Comparison of ENCODE assay signal across 1 cellular context in the genomic region with DNA sequence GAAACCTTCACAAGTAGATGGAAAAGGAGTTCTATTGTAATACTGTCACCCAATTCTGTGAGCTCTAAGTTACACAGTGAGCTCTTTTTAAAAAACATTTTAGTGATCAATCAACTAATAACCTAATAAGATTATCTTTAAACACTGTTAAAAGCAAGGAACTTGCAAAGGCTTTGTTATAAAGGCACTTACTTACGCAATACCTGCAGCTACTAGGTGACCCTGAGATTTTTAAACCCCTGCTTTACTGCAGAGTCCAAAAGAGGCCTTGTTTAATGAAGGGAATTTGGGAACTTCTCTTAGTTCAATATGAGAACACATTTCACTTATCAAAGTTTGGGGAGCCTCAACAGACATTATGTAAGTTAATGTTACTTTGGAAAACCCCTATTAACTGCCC.
TF ChIP-seq lines count a peak whose summit lies in the region.

No MANE protein-coding gene starts in this region.

TF ChIP-seq in GM23338, 12 proteins besides CTCF, POLR2A, EP300 and RAD21 (continued from another document):
- TF ChIP-seq ZNF331 (CRISPR knock-in tag; IDR thresholded peaks at IDR 0.05; ENCODE audit: low read depth), result no peak
- TF ChIP-seq STAT1 (IDR thresholded peaks at IDR 0.05; ENCODE audit: unreplicated experiment), result no peak
- TF ChIP-seq CREB1 (CRISPR knock-in tag; IDR thresholded peaks at IDR 0.05; ENCODE audit: low read depth), result no peak
- TF ChIP-seq, protein P1, sequence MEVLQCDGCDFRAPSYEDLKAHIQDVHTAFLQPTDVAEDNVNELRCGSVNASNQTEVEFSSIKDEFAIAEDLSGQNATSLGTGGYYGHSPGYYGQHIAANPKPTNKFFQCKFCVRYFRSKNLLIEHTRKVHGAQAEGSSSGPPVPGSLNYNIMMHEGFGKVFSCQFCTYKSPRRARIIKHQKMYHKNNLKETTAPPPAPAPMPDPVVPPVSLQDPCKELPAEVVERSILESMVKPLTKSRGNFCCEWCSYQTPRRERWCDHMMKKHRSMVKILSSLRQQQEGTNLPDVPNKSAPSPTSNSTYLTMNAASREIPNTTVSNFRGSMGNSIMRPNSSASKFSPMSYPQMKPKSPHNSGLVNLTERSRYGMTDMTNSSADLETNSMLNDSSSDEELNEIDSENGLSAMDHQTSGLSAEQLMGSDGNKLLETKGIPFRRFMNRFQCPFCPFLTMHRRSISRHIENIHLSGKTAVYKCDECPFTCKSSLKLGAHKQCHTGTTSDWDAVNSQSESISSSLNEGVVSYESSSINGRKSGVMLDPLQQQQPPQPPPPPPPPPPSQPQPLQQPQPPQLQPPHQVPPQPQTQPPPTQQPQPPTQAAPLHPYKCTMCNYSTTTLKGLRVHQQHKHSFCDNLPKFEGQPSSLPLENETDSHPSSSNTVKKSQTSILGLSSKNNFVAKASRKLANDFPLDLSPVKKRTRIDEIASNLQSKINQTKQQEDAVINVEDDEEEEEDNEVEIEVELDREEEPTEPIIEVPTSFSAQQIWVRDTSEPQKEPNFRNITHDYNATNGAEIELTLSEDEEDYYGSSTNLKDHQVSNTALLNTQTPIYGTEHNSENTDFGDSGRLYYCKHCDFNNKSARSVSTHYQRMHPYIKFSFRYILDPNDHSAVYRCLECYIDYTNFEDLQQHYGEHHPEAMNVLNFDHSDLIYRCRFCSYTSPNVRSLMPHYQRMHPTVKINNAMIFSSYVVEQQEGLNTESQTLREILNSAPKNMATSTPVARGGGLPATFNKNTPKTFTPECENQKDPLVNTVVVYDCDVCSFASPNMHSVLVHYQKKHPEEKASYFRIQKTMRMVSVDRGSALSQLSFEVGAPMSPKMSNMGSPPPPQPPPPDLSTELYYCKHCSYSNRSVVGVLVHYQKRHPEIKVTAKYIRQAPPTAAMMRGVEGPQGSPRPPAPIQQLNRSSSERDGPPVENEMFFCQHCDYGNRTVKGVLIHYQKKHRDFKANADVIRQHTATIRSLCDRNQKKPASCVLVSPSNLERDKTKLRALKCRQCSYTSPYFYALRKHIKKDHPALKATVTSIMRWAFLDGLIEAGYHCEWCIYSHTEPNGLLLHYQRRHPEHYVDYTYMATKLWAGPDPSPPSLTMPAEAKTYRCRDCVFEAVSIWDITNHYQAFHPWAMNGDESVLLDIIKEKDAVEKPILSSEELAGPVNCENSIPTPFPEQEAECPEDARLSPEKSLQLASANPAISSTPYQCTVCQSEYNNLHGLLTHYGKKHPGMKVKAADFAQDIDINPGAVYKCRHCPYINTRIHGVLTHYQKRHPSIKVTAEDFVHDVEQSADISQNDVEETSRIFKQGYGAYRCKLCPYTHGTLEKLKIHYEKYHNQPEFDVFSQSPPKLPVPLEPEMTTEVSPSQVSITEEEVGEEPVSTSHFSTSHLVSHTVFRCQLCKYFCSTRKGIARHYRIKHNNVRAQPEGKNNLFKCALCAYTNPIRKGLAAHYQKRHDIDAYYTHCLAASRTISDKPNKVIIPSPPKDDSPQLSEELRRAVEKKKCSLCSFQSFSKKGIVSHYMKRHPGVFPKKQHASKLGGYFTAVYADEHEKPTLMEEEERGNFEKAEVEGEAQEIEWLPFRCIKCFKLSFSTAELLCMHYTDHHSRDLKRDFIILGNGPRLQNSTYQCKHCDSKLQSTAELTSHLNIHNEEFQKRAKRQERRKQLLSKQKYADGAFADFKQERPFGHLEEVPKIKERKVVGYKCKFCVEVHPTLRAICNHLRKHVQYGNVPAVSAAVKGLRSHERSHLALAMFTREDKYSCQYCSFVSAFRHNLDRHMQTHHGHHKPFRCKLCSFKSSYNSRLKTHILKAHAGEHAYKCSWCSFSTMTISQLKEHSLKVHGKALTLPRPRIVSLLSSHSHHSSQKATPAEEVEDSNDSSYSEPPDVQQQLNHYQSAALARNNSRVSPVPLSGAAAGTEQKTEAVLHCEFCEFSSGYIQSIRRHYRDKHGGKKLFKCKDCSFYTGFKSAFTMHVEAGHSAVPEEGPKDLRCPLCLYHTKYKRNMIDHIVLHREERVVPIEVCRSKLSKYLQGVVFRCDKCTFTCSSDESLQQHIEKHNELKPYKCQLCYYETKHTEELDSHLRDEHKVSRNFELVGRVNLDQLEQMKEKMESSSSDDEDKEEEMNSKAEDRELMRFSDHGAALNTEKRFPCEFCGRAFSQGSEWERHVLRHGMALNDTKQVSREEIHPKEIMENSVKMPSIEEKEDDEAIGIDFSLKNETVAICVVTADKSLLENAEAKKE (CRISPR knock-in tag; IDR thresholded peaks at IDR 0.05), result no peak
- TF ChIP-seq, protein P2, sequence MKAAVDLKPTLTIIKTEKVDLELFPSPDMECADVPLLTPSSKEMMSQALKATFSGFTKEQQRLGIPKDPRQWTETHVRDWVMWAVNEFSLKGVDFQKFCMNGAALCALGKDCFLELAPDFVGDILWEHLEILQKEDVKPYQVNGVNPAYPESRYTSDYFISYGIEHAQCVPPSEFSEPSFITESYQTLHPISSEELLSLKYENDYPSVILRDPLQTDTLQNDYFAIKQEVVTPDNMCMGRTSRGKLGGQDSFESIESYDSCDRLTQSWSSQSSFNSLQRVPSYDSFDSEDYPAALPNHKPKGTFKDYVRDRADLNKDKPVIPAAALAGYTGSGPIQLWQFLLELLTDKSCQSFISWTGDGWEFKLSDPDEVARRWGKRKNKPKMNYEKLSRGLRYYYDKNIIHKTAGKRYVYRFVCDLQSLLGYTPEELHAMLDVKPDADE (IDR thresholded peaks at IDR 0.05), result no peak
- no peak for TF ChIP-seq EZH2 (IDR thresholded peaks at IDR 0.05; ENCODE audit: low read depth, unreplicated experiment)
- no peak for TF ChIP-seq NANOG (IDR thresholded peaks at IDR 0.05; ENCODE audit: borderline replicate concordance)
- TF ChIP-seq EZH2phosphoT487 (IDR thresholded peaks at IDR 0.05; ENCODE audit: unreplicated experiment), result no peak
- TF ChIP-seq ZNF114 (CRISPR knock-in tag; IDR thresholded peaks at IDR 0.05), result no peak
- TF ChIP-seq POLR2AphosphoS5 (IDR thresholded peaks at IDR 0.05; ENCODE audit: low read depth), result no peak
- TF ChIP-seq, protein P3, sequence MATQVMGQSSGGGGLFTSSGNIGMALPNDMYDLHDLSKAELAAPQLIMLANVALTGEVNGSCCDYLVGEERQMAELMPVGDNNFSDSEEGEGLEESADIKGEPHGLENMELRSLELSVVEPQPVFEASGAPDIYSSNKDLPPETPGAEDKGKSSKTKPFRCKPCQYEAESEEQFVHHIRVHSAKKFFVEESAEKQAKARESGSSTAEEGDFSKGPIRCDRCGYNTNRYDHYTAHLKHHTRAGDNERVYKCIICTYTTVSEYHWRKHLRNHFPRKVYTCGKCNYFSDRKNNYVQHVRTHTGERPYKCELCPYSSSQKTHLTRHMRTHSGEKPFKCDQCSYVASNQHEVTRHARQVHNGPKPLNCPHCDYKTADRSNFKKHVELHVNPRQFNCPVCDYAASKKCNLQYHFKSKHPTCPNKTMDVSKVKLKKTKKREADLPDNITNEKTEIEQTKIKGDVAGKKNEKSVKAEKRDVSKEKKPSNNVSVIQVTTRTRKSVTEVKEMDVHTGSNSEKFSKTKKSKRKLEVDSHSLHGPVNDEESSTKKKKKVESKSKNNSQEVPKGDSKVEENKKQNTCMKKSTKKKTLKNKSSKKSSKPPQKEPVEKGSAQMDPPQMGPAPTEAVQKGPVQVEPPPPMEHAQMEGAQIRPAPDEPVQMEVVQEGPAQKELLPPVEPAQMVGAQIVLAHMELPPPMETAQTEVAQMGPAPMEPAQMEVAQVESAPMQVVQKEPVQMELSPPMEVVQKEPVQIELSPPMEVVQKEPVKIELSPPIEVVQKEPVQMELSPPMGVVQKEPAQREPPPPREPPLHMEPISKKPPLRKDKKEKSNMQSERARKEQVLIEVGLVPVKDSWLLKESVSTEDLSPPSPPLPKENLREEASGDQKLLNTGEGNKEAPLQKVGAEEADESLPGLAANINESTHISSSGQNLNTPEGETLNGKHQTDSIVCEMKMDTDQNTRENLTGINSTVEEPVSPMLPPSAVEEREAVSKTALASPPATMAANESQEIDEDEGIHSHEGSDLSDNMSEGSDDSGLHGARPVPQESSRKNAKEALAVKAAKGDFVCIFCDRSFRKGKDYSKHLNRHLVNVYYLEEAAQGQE (IDR thresholded peaks at IDR 0.05; ENCODE audit: unreplicated experiment), result no peak
